Comparison of ENCODE assay signal across 20 cellular contexts in the genomic region with DNA sequence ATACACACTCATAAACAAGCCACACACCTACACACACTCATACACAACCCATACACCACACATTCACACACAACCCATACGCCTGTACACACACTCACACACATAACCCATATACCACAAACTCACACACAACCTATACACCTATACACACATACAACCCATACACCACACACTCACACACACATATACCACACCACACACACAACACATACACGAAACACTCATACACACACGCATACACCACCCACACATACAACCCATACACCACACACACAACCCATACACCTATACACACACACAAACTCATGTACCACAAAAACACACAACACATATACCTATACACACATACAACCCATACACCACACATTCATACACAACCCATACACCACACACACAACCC.
DNase-seq lines count a peak whose midpoint lies in the region; FAIRE-seq and TF ChIP-seq lines count a peak whose summit lies in the region.
"Had no signal": no experiment of that assay in that cellular context is flagged by ENCODE, and none has a peak within 500 bp of the region (broad histone marks: within the 10 kb centered on the region; RNA-seq: fewer than 3 reads in every experiment).

No MANE protein-coding gene starts in this region.

- no peaks in the 10 kb centered on the region for H3K79me1 ChIP-seq in H1 (ENCODE audit: low read depth, low read length)
- no peaks in the 10 kb centered on the region for H3K79me1 ChIP-seq in neuronal stem cell (ENCODE audit: low read depth, low read length)

- no peak overlapping the region for H3K4ac ChIP-seq in H1 (replicated peaks; ENCODE audit: insufficient read length, low read depth, low read length)
- H3K4ac ChIP-seq in neuronal stem cell (ENCODE audit: low read length): no peak overlapping the region

- no peak overlapping the region for H3K14ac ChIP-seq in H1 (ENCODE audit: insufficient read length)
- no peak overlapping the region for H3K14ac ChIP-seq in neuronal stem cell (ENCODE audit: low read length)

- WGBS in H1 (ENCODE audit: extremely low coverage in 1 of 2, insufficient coverage in 1 of 2, insufficient read length in 1 of 2, insufficient replicate concordance in 2 of 2, low coverage in 1 of 2, low lambda C conversion rate in 2 of 2, missing lambda C conversion rate in 1 of 2), 2 experiments: 72 to 100% methylated on average over 3 of the region's 3 CpGs
- WGBS in spleen, 5 donors: 88 to 97% (median 93%) methylated on average over 3 of the region's 3 CpGs
- 100% methylated on average over 2 to 3 of the region's 3 CpGs for WGBS in neuronal stem cell (ENCODE audit: extremely low coverage in 2 of 2, insufficient read length in 2 of 2, insufficient replicate concordance in 1 of 2), 2 donors

- no peak for TF ChIP-seq RAD21 in H1 (IDR thresholded peaks at IDR 0.05 in 1 of 2, conservative IDR thresholded peaks at IDR 0.05 in 1 of 2; ENCODE audit: low read depth in 2 of 2, low read length in 2 of 2)

- no peak overlapping the region for H3K18ac ChIP-seq in H1 (ENCODE audit: extremely low read depth, low read length)
- H3K18ac ChIP-seq in neuronal stem cell (ENCODE audit: low read length): no peak overlapping the region

- peaks cover 21% of the 10 kb centered on the region; the same call in 1 of the 2 replicates for H3K23me2 ChIP-seq in H1 (ENCODE audit: low read depth, low read length)

- TF ChIP-seq POLR2A in H1 (IDR thresholded peaks at IDR 0.05; ENCODE audit: control extremely low read depth in 1 of 2, low read depth in 2 of 2, low read length in 2 of 2): no peak
- no peak for TF ChIP-seq POLR2A in spleen (IDR thresholded peaks at IDR 0.05)

- H4K8ac ChIP-seq in H1 (ENCODE audit: extremely low read depth, insufficient read depth, low read length) (no peak overlapping the region), neuronal stem cell (ENCODE audit: low read depth, low read length) (no peak overlapping the region)

- H3F3A ChIP-seq in MM.1S (ENCODE audit: insufficient read depth, low read length): no peaks in the 10 kb centered on the region

- no peak overlapping the region for H3K9ac ChIP-seq in H1 (replicated peaks in 1 of 4; ENCODE audit: extremely low read depth in 1 of 4, low read depth in 3 of 4, low read length in 3 of 4)
- no peak overlapping the region for H3K9ac ChIP-seq in MM.1S (ENCODE audit: low read length)
- no peak overlapping the region for H3K9ac ChIP-seq in neuronal stem cell (ENCODE audit: low read depth, low read length, poor library complexity)

- H2BK15ac ChIP-seq in H1 (ENCODE audit: low read length): no peak overlapping the region
- H2BK15ac ChIP-seq in neuronal stem cell (ENCODE audit: low read length): no peak overlapping the region

- no peaks in the 10 kb centered on the region for H3K4me1 ChIP-seq in H1 (replicated peaks in 1 of 4; ENCODE audit: control insufficient read depth in 3 of 4, insufficient read depth in 4 of 4, low read length in 3 of 4)
- peaks cover 0 to 22% (median 0%) of the 10 kb centered on the region in 6 donors for H3K4me1 ChIP-seq in spleen
- peaks cover 24% of the 10 kb centered on the region for H3K4me1 ChIP-seq in MM.1S (ENCODE audit: low read length)
- no peaks in the 10 kb centered on the region for H3K4me1 ChIP-seq in neuronal stem cell (ENCODE audit: control insufficient read depth in 2 of 2, insufficient read depth in 1 of 2, low read depth in 1 of 2, low read length in 2 of 2)
- H3K4me1 ChIP-seq: A549, Caco-2 had no signal

- H3K56ac ChIP-seq in H1 (replicated peaks; ENCODE audit: insufficient read length, low read depth, low read length): peak overlapping the region; percentile 99

- CTCF ChIA-PET in H1 (lab: Charles Lee; ENCODE audit: partially characterized antibody): no interaction called here

- no peaks in the 10 kb centered on the region for H3K27me3 Mint-ChIP-seq in activated naive CD4-positive, alpha-beta T cell treated with anti-CD3 and anti-CD28 coated beads, Interleukin-2, amount 50 U/mL, for 24 hours
- H3K27me3 Mint-ChIP-seq in IgD-negative memory B cell: no peaks in the 10 kb centered on the region

- no peaks in the 10 kb centered on the region for H3K79me2 ChIP-seq in H1 (ENCODE audit: control insufficient read depth in 1 of 2, insufficient read depth in 2 of 2, low read length in 2 of 2)
- peaks cover 23% of the 10 kb centered on the region for H3K79me2 ChIP-seq in MM.1S (ENCODE audit: low read length)

- H2AFZ ChIP-seq in H1 (ENCODE audit: low read length): no peak overlapping the region
- no peak overlapping the region for H2AFZ ChIP-seq in MM.1S (ENCODE audit: low read length)
- no peak overlapping the region for H2AFZ ChIP-seq in neuronal stem cell (ENCODE audit: low read length)

- intact Hi-C loops in spleen (cut with DNase I; ENCODE audit: low total_unique reads): no loop called here

- H3K9me3 Mint-ChIP-seq in activated naive CD4-positive, alpha-beta T cell treated with anti-CD3 and anti-CD28 coated beads, Interleukin-2, amount 50 U/mL, for 24 hours: no peaks in the 10 kb centered on the region
- no peaks in the 10 kb centered on the region for H3K9me3 Mint-ChIP-seq in IgD-negative memory B cell

- H3K9me2 ChIP-seq in MM.1S (replicated peaks; ENCODE audit: insufficient read depth, low read length): no peaks in the 10 kb centered on the region

- no peak overlapping the region for H2BK20ac ChIP-seq in H1 (ENCODE audit: low read length)

- H2BK12ac ChIP-seq in H1 (ENCODE audit: low read depth, low read length) (no peak overlapping the region), neuronal stem cell (ENCODE audit: low read length) (no peak overlapping the region)

- no peak overlapping the region for H2BK5ac ChIP-seq in H1 (ENCODE audit: low read depth, low read length)
- no peak overlapping the region for H2BK5ac ChIP-seq in neuronal stem cell (ENCODE audit: low read length)

- peaks cover 45 to 54% of the 10 kb centered on the region in 2 experiments for H3K9me3 ChIP-seq in H1 (ENCODE audit: insufficient read depth in 2 of 2, low read depth in 1 of 2, low read length in 1 of 2)
- H3K9me3 ChIP-seq in spleen: no peaks in the 10 kb centered on the region
- H3K9me3 ChIP-seq in MM.1S (replicated peaks; ENCODE audit: insufficient read depth, low read length): no peaks in the 10 kb centered on the region
- H3K9me3 ChIP-seq in neuronal stem cell (replicated peaks in 1 of 2; ENCODE audit: control insufficient read depth in 2 of 2, insufficient read depth in 1 of 2, low read depth in 1 of 2, low read length in 2 of 2): peaks cover 0 to 25% of the 10 kb centered on the region in 2 donors
- H3K9me3 ChIP-seq: A549 had no signal

- peaks cover 0 to 8% of the 10 kb centered on the region in 2 experiments for H4K20me1 ChIP-seq in H1 (replicated peaks in 1 of 2; ENCODE audit: control insufficient read depth in 1 of 2, insufficient read depth in 2 of 2, low read length in 2 of 2)
- no peaks in the 10 kb centered on the region for H4K20me1 ChIP-seq in MM.1S (ENCODE audit: insufficient read depth, low read length)

- no peak overlapping the region for H4K5ac ChIP-seq in H1 (ENCODE audit: insufficient read length, low read depth, low read length)

- H3K4me2 ChIP-seq in H1 (ENCODE audit: insufficient read depth in 1 of 2, low read depth in 2 of 2, low read length in 2 of 2) (no peak overlapping the region), MM.1S (ENCODE audit: low read depth, low read length) (no peak overlapping the region), neuronal stem cell (ENCODE audit: insufficient read depth, low read length, poor library complexity, severe bottlenecking) (no peak overlapping the region)
- H3K4me2 ChIP-seq: A549 had no signal

- no peak overlapping the region for H3K4me3 ChIP-seq in H1 (ENCODE audit: extremely low read depth in 1 of 4, insufficient read depth in 2 of 4, low read depth in 3 of 4, low read length in 4 of 4)
- no peak overlapping the region for H3K4me3 ChIP-seq in spleen
- H3K4me3 ChIP-seq in MM.1S (ENCODE audit: low read length): no peak overlapping the region
- H3K4me3 ChIP-seq in neuronal stem cell (ENCODE audit: low read length in 2 of 2): peak overlapping the region in 1 of 2 donors; percentile 72
- H3K4me3 ChIP-seq: A549, SK-N-MC had no signal

- no peak overlapping the region for H3K27ac ChIP-seq in H1 (ENCODE audit: low read depth, low read length)
- H3K27ac ChIP-seq in spleen: peak overlapping the region in 5 of 8 donors; percentile 27 to 91 (median 79)
- H3K27ac ChIP-seq in MM.1S (ENCODE audit: low read length): no peak overlapping the region
- H3K27ac ChIP-seq in neuronal stem cell (replicated peaks; ENCODE audit: low read length): no peak overlapping the region
- H3K27ac ChIP-seq: A549, C4-2B, SK-N-MC had no signal

- DNase-seq in activated naive CD4-positive, alpha-beta T cell (lab: John Stamatoyannopoulos, UW): no peak
- DNase-seq in H1 (ENCODE audit: low read depth in 1 of 2, low spot score in 2 of 2) (no peak), spleen (no peak), MM.1S (no peak), neuronal stem cell (ENCODE audit: low spot score) (no peak), NCI-H187 (lab: John Stamatoyannopoulos, UW) (no peak)
- DNase-seq: DMS153, GOT3, HFFc6, NCI-H1436, NCI-H2029 treated with DMSO at 0.1 percent for 48 hours, NCI-H510A, Right ventricle myocardium superior had no signal

- H4K91ac ChIP-seq in H1 (replicated peaks; ENCODE audit: insufficient read length, low read length) (no peak overlapping the region), neuronal stem cell (ENCODE audit: low read depth, low read length, poor library complexity) (no peak overlapping the region)

- no peaks in the 10 kb centered on the region for H3K27me3 ChIP-seq in H1 (replicated peaks in 1 of 4; ENCODE audit: control insufficient read depth in 3 of 4, extremely low read depth in 1 of 4, insufficient read depth in 3 of 4, low read length in 3 of 4)
- no peaks in the 10 kb centered on the region for H3K27me3 ChIP-seq in spleen (replicated peaks in 1 of 7)
- no peaks in the 10 kb centered on the region for H3K27me3 ChIP-seq in MM.1S (replicated peaks; ENCODE audit: insufficient read depth, low read length)
- H3K27me3 ChIP-seq in neuronal stem cell (ENCODE audit: control insufficient read depth in 3 of 3, insufficient read depth in 3 of 3, low read depth in 1 of 3, low read length in 3 of 3): no peaks in the 10 kb centered on the region

- POLR2A ChIA-PET in H1 (lab: Charles Lee; ENCODE audit: partially characterized antibody): no interaction called here

- H3K23ac ChIP-seq in H1 (ENCODE audit: insufficient read length): no peak overlapping the region
- no peak overlapping the region for H3K23ac ChIP-seq in neuronal stem cell (ENCODE audit: low read depth, low read length, poor library complexity)

- no peaks in the 10 kb centered on the region for H3K36me3 Mint-ChIP-seq in activated naive CD4-positive, alpha-beta T cell treated with anti-CD3 and anti-CD28 coated beads, Interleukin-2, amount 50 U/mL, for 24 hours
- peaks cover 3% of the 10 kb centered on the region for H3K36me3 Mint-ChIP-seq in IgD-negative memory B cell

- H3K27ac Mint-ChIP-seq in activated naive CD4-positive, alpha-beta T cell treated with anti-CD3 and anti-CD28 coated beads, Interleukin-2, amount 50 U/mL, for 24 hours: peak overlapping the region; percentile 2
- peak overlapping the region; percentile 2 to 79 (median 76) for H3K27ac Mint-ChIP-seq in IgD-negative memory B cell
- H3K27ac Mint-ChIP-seq: HFFc6 had no signal

- TF ChIP-seq EP300 in H1 (IDR thresholded peaks at IDR 0.05; ENCODE audit: borderline replicate concordance in 1 of 2, low read depth in 2 of 2, low read length in 2 of 2): no peak

- no peak overlapping the region for H2BK120ac ChIP-seq in H1 (replicated peaks; ENCODE audit: low read depth, low read length)
- H2BK120ac ChIP-seq in neuronal stem cell (ENCODE audit: low read depth, low read length): no peak overlapping the region

- H3K4me3 Mint-ChIP-seq in activated naive CD4-positive, alpha-beta T cell treated with anti-CD3 and anti-CD28 coated beads, Interleukin-2, amount 50 U/mL, for 24 hours: no peak overlapping the region
- H3K4me3 Mint-ChIP-seq in IgD-negative memory B cell: peak overlapping the region in 1 of 4 donors; percentile 63
- H3K4me3 Mint-ChIP-seq: HFFc6 had no signal

- no peak overlapping the region for H2AK5ac ChIP-seq in H1 (ENCODE audit: low read depth, low read length)
- no peak overlapping the region for H2AK5ac ChIP-seq in neuronal stem cell (ENCODE audit: low read depth, low read length)

- FAIRE-seq in H1 (lab: Jason Lieb, UNC): no peak
- FAIRE-seq: A549, RCC 7860 had no signal

- H3K4me1 Mint-ChIP-seq in activated naive CD4-positive, alpha-beta T cell treated with anti-CD3 and anti-CD28 coated beads, Interleukin-2, amount 50 U/mL, for 24 hours: no peaks in the 10 kb centered on the region
- peaks cover 38 to 45% (median 45%) of the 10 kb centered on the region in 3 donors for H3K4me1 Mint-ChIP-seq in IgD-negative memory B cell

- no peak for TF ChIP-seq CTCF in H1 (IDR thresholded peaks at IDR 0.05; ENCODE audit: control extremely low read depth in 1 of 3, insufficient read depth in 1 of 3, low read depth in 1 of 3, low read length in 3 of 3)
- TF ChIP-seq CTCF in spleen (IDR thresholded peaks at IDR 0.05 in 8 of 11, conservative IDR thresholded peaks at IDR 0.05 in 3 of 11): peak in 1 of 11 experiments; percentile 6
- no peak for TF ChIP-seq CTCF in MM.1S (IDR thresholded peaks at IDR 0.05; ENCODE audit: low read length)

- H3K36me3 ChIP-seq in H1 (ENCODE audit: control insufficient read depth in 2 of 4, insufficient read depth in 4 of 4, low read length in 3 of 4): no peaks in the 10 kb centered on the region; a peak in 1 of 8 replicates
- H3K36me3 ChIP-seq in spleen: no peaks in the 10 kb centered on the region
- no peaks in the 10 kb centered on the region for H3K36me3 ChIP-seq in MM.1S (replicated peaks; ENCODE audit: insufficient read depth, low read length)
- H3K36me3 ChIP-seq in neuronal stem cell (replicated peaks in 1 of 2; ENCODE audit: control insufficient read depth in 2 of 2, insufficient read depth in 2 of 2, low read length in 2 of 2): no peaks in the 10 kb centered on the region

Comparison
In these comparisons a context has a peak if more than half of its experiments do, and no peak if none do; other contexts are left out.
1. H3K27ac ChIP-seq: peak in spleen (5 of 8); none in H1 (single experiment), MM.1S (single experiment) and neuronal stem cell (single experiment).